11 cellular contexts compared by ENCODE assay signal in the genomic region with DNA sequence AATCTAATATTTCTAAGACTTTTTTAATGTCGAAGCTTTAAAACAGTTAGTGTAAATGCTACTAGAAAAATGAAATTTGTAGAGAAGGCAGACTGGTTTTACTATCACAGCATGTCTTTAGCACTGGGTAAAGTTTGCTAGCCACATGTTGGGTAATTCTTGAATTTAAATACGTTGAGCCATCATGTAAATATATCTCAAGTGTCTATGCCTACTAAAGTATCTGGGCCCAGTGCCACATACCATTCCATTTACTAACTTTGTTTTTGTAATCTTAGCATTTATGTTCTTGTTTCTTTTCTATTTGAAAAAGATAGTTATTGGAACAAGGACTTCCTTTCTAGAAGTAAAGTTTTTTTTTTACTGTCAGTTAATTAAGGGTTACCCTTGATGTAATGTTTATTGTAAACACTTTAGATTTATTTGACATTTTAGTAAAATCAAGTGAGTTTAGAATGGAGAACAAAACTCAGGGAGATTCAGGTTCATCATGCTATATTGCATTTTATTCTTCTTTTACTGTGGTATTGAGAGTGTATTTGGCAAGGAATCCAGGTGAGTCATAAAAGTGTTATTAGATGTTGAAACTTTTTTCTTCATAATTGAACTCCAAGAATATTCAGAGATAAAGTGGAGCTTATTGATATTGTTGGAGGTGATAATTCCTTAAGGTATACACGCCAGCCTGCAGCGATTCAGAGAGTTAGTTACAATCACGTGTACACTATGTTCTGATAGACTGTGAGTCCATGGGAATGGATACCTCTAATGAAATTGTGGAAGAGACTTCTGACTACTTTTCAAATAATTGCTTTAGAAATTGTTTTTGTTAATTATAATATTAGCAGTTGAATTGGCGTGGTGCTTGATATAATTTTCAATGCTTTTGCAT.
DNase-seq lines count a peak whose midpoint lies in the region; ATAC-seq, FAIRE-seq and TF ChIP-seq lines count a peak whose summit lies in the region.
"Had no signal": no experiment of that assay in that cellular context is flagged by ENCODE, and none has a peak within 500 bp of the region (broad histone marks: within the 10 kb centered on the region; RNA-seq: fewer than 3 reads in every experiment).

No MANE protein-coding gene starts in this region.

- H3K27me3 Mint-ChIP-seq in activated CD4-positive, alpha-beta memory T cell treated with anti-CD3 and anti-CD28 coated beads, Interleukin-2, amount 10 ng/mL, durations not matched to agents 7 days and 5 days = no peaks in the 10 kb centered on the region
- H3K27me3 Mint-ChIP-seq: activated naive CD8-positive, alpha-beta T cell had no signal

- no peaks in the 10 kb centered on the region for H3K27me3 ChIP-seq in pancreas
- H3K27me3 ChIP-seq: right lobe of liver had no signal

- H3K4me1 ChIP-seq in pancreas = no peaks in the 10 kb centered on the region
- H3K4me1 ChIP-seq: right lobe of liver had no signal

- DNase-seq in Daoy (ENCODE audit: low read depth) (peak; percentile 60), NCI-H460 (ENCODE audit: extremely low read depth, low read depth) (peak; percentile 28), epithelial cell of prostate (ENCODE audit: low read depth, low spot score) (peak; percentile 61), pancreas (no peak), NCI-H1417 treated with DMSO at 0.1 percent for 48 hours (lab: John Stamatoyannopoulos, UW) (no peak)
- DNase-seq in activated CD4-positive, alpha-beta memory T cell treated with anti-CD3 and anti-CD28 coated beads, Interleukin-2, amount 10 ng/mL, durations not matched to agents 7 days and 5 days = no peak
- DNase-seq: NCI-H1930, right lobe of liver had no signal

- H3K36me3 ChIP-seq in pancreas = no peaks in the 10 kb centered on the region
- H3K36me3 ChIP-seq: right lobe of liver had no signal

- FAIRE-seq in pancreas (lab: Jason Lieb, UNC) = peak; percentile 20

- no peaks in the 10 kb centered on the region for H3K9me3 ChIP-seq in pancreas
- H3K9me3 ChIP-seq: right lobe of liver had no signal

- intact Hi-C loops in pancreas (cut with DNase I) = no loop called here

- H3K27ac ChIP-seq in epithelial cell of prostate = peak overlapping the region; percentile 61
- H3K27ac ChIP-seq in pancreas = no peak overlapping the region
- H3K27ac ChIP-seq: right lobe of liver had no signal

- no peak overlapping the region for H3K4me3 Mint-ChIP-seq in activated CD4-positive, alpha-beta memory T cell treated with anti-CD3 and anti-CD28 coated beads, Interleukin-2, amount 10 ng/mL, durations not matched to agents 7 days and 5 days
- H3K4me3 Mint-ChIP-seq: activated naive CD8-positive, alpha-beta T cell had no signal

- no peak overlapping the region for H3K4me3 ChIP-seq in pancreas
- H3K4me3 ChIP-seq: right lobe of liver had no signal

- whole genome bisulfite sequencing in pancreas, 2 donors = 75 to 85% methylated on average over 6 of the region's 6 CpGs

- H3K4me1 Mint-ChIP-seq in activated CD4-positive, alpha-beta memory T cell treated with anti-CD3 and anti-CD28 coated beads, Interleukin-2, amount 10 ng/mL, durations not matched to agents 7 days and 5 days = no peaks in the 10 kb centered on the region

- H3K36me3 Mint-ChIP-seq in activated CD4-positive, alpha-beta memory T cell treated with anti-CD3 and anti-CD28 coated beads, Interleukin-2, amount 10 ng/mL, durations not matched to agents 7 days and 5 days (ENCODE audit: low read depth) = no peaks in the 10 kb centered on the region

- no peak for TF ChIP-seq CTCF in pancreas (IDR thresholded peaks at IDR 0.05)

- no peaks in the 10 kb centered on the region for H3K9me3 Mint-ChIP-seq in activated CD4-positive, alpha-beta memory T cell treated with anti-CD3 and anti-CD28 coated beads, Interleukin-2, amount 10 ng/mL, durations not matched to agents 7 days and 5 days

- CTCF ChIA-PET in activated CD4-positive, alpha-beta memory T cell treated with anti-CD3 and anti-CD28 coated beads, Interleukin-2, amount 10 ng/mL, durations not matched to agents 7 days and 5 days (lab: Charles Lee) = no interaction called here

- H3K27ac Mint-ChIP-seq in activated CD4-positive, alpha-beta memory T cell treated with anti-CD3 and anti-CD28 coated beads, Interleukin-2, amount 10 ng/mL, durations not matched to agents 7 days and 5 days = no peak overlapping the region
- H3K27ac Mint-ChIP-seq: activated naive CD8-positive, alpha-beta T cell had no signal

- POLR2A ChIA-PET in activated CD4-positive, alpha-beta memory T cell treated with anti-CD3 and anti-CD28 coated beads, Interleukin-2, amount 10 ng/mL, durations not matched to agents 7 days and 5 days (lab: Charles Lee) = no interaction called here

- no peak for ATAC-seq in pancreas
- no peak for ATAC-seq in HG03342 (IDR thresholded peaks at IDR 0.05; ENCODE audit: unreplicated experiment)
- ATAC-seq in GM21423 (IDR thresholded peaks at IDR 0.05; ENCODE audit: unreplicated experiment) = no peak
- ATAC-seq: right lobe of liver had no signal

Comparison
In these comparisons a context has a peak if more than half of its experiments do, and no peak if none do; other contexts are left out.
1. DNase-seq: peak in Daoy (single experiment), NCI-H460 (single experiment) and epithelial cell of prostate (single experiment); none in pancreas (0 of 6), activated CD4-positive, alpha-beta memory T cell treated with anti-CD3 and anti-CD28 coated beads, Interleukin-2, amount 10 ng/mL, durations not matched to agents 7 days and 5 days (single experiment) and NCI-H1417 treated with DMSO at 0.1 percent for 48 hours (single experiment).